In genomic region chr20:57390604-57391438, GRCh38 we compare ENCODE assay signal across 8 cellular contexts. TPM values are rescaled to one million over a fixed set of nuclear protein-coding genes. Genes with fewer than 3 reads are reported as not detected.
DNase-seq lines count a peak whose midpoint lies in the region; ATAC-seq and TF ChIP-seq lines count a peak whose summit lies in the region.

Gene RBM38, plus strand, starts transcription at chr20:57391396. Its CDS starts 186 bp downstream, at chr20:57391582.

- DNase-seq in NOMO-1 (lab: John Stamatoyannopoulos, UW; ENCODE audit: unreplicated experiment in 2 of 2), result peak; percentile 51 to 73
- DNase-seq in activated CD8-positive, alpha-beta memory T cell treated with anti-CD3 and anti-CD28 coated beads, Interleukin-2, amount 50 U/mL, for 4 hours, result peak; percentile 77
- DNase-seq in endothelial cell (ENCODE audit: low spot score), result peak; percentile 74
- DNase-seq in midbrain (lab: John Stamatoyannopoulos, UW), result peak; percentile 78
- peak; percentile 48 to 65 for DNase-seq in stimulated activated CD8-positive, alpha-beta memory T cell treated with anti-CD3 and anti-CD28 coated beads, Interleukin-2, amount 100 ng/mL, for 1 hour (ENCODE audit: low read depth in 2 of 2)

- peaks cover 7% of the 10 kb centered on the region for H3K27me3 Mint-ChIP-seq in endothelial cell (ENCODE audit: unreplicated experiment)

- H3K27ac Mint-ChIP-seq in endothelial cell (ENCODE audit: unreplicated experiment), result no peak within 1 kb of the TSS

- H2AFZ ChIP-seq in ACC112 (ENCODE audit: low read length, unreplicated experiment), result peak within 1 kb of the TSS; percentile 94

- H3K36me3 Mint-ChIP-seq in endothelial cell (ENCODE audit: low read depth, unreplicated experiment), result peaks cover 7% of the 10 kb centered on the region

- H3K27me3 ChIP-seq in ACC112 (ENCODE audit: insufficient read depth, low read length), result no peaks in the 10 kb centered on the region

- H3K4me3 Mint-ChIP-seq in endothelial cell (ENCODE audit: unreplicated experiment), result peak within 1 kb of the TSS; percentile 95

- TF ChIP-seq POLR2A in GM18505 (IDR thresholded peaks at IDR 0.05; ENCODE audit: borderline replicate concordance, extremely low read depth, insufficient read depth, insufficient read length), result no peak

- H3K36me3 ChIP-seq in ACC112 (ENCODE audit: insufficient read depth, low read length), result no peaks in the 10 kb centered on the region

- ATAC-seq in GM18505 (IDR thresholded peaks at IDR 0.05; ENCODE audit: unreplicated experiment) (peak; percentile 45), HG03066 (IDR thresholded peaks at IDR 0.05; ENCODE audit: low read depth, unreplicated experiment) (peak; percentile 41)

- H3K79me2 ChIP-seq in ACC112 (ENCODE audit: control insufficient read depth, insufficient read depth, low read length, unreplicated experiment), result peaks cover 8% of the 10 kb centered on the region

- H3K4me3 ChIP-seq in ACC112 (ENCODE audit: low read depth, low read length), result peak within 1 kb of the TSS; percentile 87

- no peak within 1 kb of the TSS for H3K27ac ChIP-seq in ACC112 (ENCODE audit: low read depth, low read length)

- H3K4me1 Mint-ChIP-seq in endothelial cell (ENCODE audit: unreplicated experiment), result peaks cover 21% of the 10 kb centered on the region

- no peak for TF ChIP-seq CTCF in endothelial cell (IDR thresholded peaks at IDR 0.05; ENCODE audit: unreplicated experiment)

- no peaks in the 10 kb centered on the region for H3K9me3 Mint-ChIP-seq in endothelial cell (ENCODE audit: unreplicated experiment)

- H3K4me1 ChIP-seq in ACC112 (ENCODE audit: control insufficient read depth, insufficient read depth, low read length, unreplicated experiment), result peaks cover 13% of the 10 kb centered on the region

RNA-seq across cellular contexts. Expression of gene RBM38, which starts in this region (rescaled TPM):
- 23.6 TPM for total RNA-seq in endothelial cell (ENCODE audit: unreplicated experiment)
